9 cellular contexts compared by ENCODE assay signal in the genomic region with DNA sequence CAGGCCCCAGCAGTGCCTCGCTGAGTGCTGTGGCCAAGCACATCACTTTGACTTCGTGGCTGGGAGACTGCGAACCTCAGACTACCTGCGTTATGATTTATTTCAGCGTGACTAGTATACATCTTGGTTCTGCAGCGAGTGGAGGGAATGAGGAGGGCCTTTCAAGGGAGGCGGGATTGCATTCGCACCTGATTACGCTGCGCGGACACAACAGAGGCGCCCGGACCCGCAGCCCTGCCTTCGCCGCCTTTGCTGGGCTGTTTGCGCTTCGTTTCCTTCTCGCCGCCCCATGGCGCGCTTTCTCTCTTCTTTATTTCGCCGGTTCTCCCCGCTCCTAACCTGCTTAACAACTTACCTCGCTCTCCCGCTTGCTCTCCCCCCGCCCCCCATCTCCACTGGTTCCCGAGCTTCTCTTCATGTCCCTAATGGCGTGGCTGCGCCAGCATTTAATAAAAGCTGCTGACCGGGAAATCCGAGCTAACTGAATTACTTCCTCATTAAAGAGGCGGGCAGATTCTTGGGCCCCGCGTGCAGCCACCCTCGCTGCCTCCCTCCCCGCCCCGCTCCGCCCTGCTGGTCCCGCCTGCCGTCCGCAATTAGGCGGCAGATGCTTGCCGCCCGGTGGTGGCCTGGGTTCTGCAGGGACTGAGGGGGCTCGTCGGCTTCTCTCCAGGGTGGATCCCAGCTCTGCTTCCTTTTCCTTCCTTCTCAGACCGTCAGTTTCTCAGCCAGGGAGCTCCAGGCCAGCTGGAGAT.
DNase-seq lines count a peak whose midpoint lies in the region; ATAC-seq, FAIRE-seq and TF ChIP-seq lines count a peak whose summit lies in the region.
"Had no signal": no experiment of that assay in that cellular context is flagged by ENCODE, and none has a peak within 500 bp of the region (broad histone marks: within the 10 kb centered on the region; RNA-seq: fewer than 3 reads in every experiment).

No MANE protein-coding gene starts in this region.

- H4K20me1 ChIP-seq in keratinocyte (ENCODE audit: control insufficient read depth, extremely low read depth, insufficient read depth, low read length): no peaks in the 10 kb centered on the region

- dilution Hi-C loops in keratinocyte (cut with MboI; ENCODE audit: extremely low pct_ligation_motif_present, low sequenced_read_pairs): no loop called here

- FAIRE-seq in keratinocyte (lab: Jason Lieb, UNC): no peak
- FAIRE-seq: G401.6 had no signal

- DNase-seq in CD1c-positive myeloid dendritic cell (ENCODE audit: extremely low spot score): peak; percentile 58
- peak; percentile 34 for DNase-seq in NCI-H2196 treated with DMSO at 0.1 percent for 48 hours (lab: John Stamatoyannopoulos, UW; ENCODE audit: unreplicated experiment)
- DNase-seq in activated naive CD4-positive, alpha-beta T cell treated with anti-CD3 and anti-CD28 coated beads, Interleukin-2, amount 50 U/mL, for 72 hours (ENCODE audit: low spot score in 2 of 2): peak in 1 of 2 donors; percentile 33
- DNase-seq in keratinocyte (ENCODE audit: low read depth, low spot score): no peak
- peak; percentile 42 for DNase-seq in stimulated activated CD8-positive, alpha-beta memory T cell treated with anti-CD3 and anti-CD28 coated beads, Interleukin-4, amount 100 ng/mL, for 48 hours
- DNase-seq in UCSD-AML1 (lab: John Stamatoyannopoulos, UW; ENCODE audit: unreplicated experiment): no peak

- no peaks in the 10 kb centered on the region for H3K4me1 ChIP-seq in keratinocyte (ENCODE audit: control insufficient read depth, extremely low read depth, insufficient read depth, low read length)

- TF ChIP-seq CTCF in keratinocyte (optimal IDR thresholded peaks at IDR 0.05 in 1 of 3, IDR thresholded peaks at IDR 0.05 in 1 of 3, conservative IDR thresholded peaks at IDR 0.05 in 1 of 3; ENCODE audit: extremely low read depth in 1 of 3, insufficient read depth in 2 of 3, low read length in 3 of 3): no peak

- H3K27ac Mint-ChIP-seq in activated naive CD4-positive, alpha-beta T cell treated with anti-CD3 and anti-CD28 coated beads, Interleukin-2, amount 50 U/mL, for 72 hours: peak overlapping the region in 1 of 2 donors; percentile 74

- no peaks in the 10 kb centered on the region for H3K79me2 ChIP-seq in keratinocyte (ENCODE audit: control insufficient read depth, insufficient read depth, low read length)

- H3K27ac ChIP-seq in keratinocyte (ENCODE audit: control insufficient read depth, insufficient read depth, low read length): no peak overlapping the region

- H3K9ac ChIP-seq in keratinocyte (ENCODE audit: control insufficient read depth, extremely low read depth, insufficient read depth, low read length): no peak overlapping the region

- H3K9me1 ChIP-seq in keratinocyte (ENCODE audit: control insufficient read depth, extremely low read depth, insufficient read depth, low read length): no peaks in the 10 kb centered on the region

- H3K27me3 ChIP-seq in keratinocyte (ENCODE audit: control insufficient read depth, extremely low read depth, insufficient read depth, low read length): peaks cover 35% of the 10 kb centered on the region

- no peak overlapping the region for H2AFZ ChIP-seq in keratinocyte (ENCODE audit: control insufficient read depth, low read length)

- no peaks in the 10 kb centered on the region for H3K9me3 ChIP-seq in keratinocyte (ENCODE audit: control insufficient read depth, low read depth, low read length)

- H3K4me2 ChIP-seq in keratinocyte (ENCODE audit: control insufficient read depth, extremely low read depth, insufficient read depth, low read depth, low read length): peak overlapping the region; percentile 67

- H3K9me3 Mint-ChIP-seq in activated naive CD4-positive, alpha-beta T cell treated with anti-CD3 and anti-CD28 coated beads, Interleukin-2, amount 50 U/mL, for 72 hours: no peaks in the 10 kb centered on the region

- H3K36me3 ChIP-seq in keratinocyte (ENCODE audit: control insufficient read depth in 2 of 2, extremely low read depth in 1 of 2, insufficient read depth in 2 of 2, low read length in 2 of 2): no peaks in the 10 kb centered on the region

- peak; percentile 59 to 82 for ATAC-seq in activated naive CD4-positive, alpha-beta T cell treated with anti-CD3 and anti-CD28 coated beads, Interleukin-2, amount 50 U/mL, for 72 hours
- ATAC-seq in GM18519 (IDR thresholded peaks at IDR 0.05; ENCODE audit: low FRiP score, unreplicated experiment): no peak
- no peak for ATAC-seq in HG03378 (IDR thresholded peaks at IDR 0.05; ENCODE audit: unreplicated experiment)

- peak overlapping the region; percentile 9 to 51 (median 43) for H3K4me3 ChIP-seq in keratinocyte (ENCODE audit: control insufficient read depth in 2 of 3, extremely low read depth in 1 of 3, insufficient read depth in 2 of 3, low read depth in 1 of 3, low read length in 3 of 3)

- peaks cover 0 to 8% of the 10 kb centered on the region in 2 donors for H3K36me3 Mint-ChIP-seq in activated naive CD4-positive, alpha-beta T cell treated with anti-CD3 and anti-CD28 coated beads, Interleukin-2, amount 50 U/mL, for 72 hours

Comparison
In these comparisons a context has a peak if more than half of its experiments do, and no peak if none do; other contexts are left out.
1. DNase-seq: peak in CD1c-positive myeloid dendritic cell (single experiment), NCI-H2196 treated with DMSO at 0.1 percent for 48 hours (single experiment) and stimulated activated CD8-positive, alpha-beta memory T cell treated with anti-CD3 and anti-CD28 coated beads, Interleukin-4, amount 100 ng/mL, for 48 hours (single experiment); none in keratinocyte (single experiment) and UCSD-AML1 (single experiment).
2. ATAC-seq: peak in activated naive CD4-positive, alpha-beta T cell treated with anti-CD3 and anti-CD28 coated beads, Interleukin-2, amount 50 U/mL, for 72 hours (2 of 2); none in GM18519 (single experiment) and HG03378 (single experiment).